ENCODE assay signal across 8 cellular contexts in the genomic region with DNA sequence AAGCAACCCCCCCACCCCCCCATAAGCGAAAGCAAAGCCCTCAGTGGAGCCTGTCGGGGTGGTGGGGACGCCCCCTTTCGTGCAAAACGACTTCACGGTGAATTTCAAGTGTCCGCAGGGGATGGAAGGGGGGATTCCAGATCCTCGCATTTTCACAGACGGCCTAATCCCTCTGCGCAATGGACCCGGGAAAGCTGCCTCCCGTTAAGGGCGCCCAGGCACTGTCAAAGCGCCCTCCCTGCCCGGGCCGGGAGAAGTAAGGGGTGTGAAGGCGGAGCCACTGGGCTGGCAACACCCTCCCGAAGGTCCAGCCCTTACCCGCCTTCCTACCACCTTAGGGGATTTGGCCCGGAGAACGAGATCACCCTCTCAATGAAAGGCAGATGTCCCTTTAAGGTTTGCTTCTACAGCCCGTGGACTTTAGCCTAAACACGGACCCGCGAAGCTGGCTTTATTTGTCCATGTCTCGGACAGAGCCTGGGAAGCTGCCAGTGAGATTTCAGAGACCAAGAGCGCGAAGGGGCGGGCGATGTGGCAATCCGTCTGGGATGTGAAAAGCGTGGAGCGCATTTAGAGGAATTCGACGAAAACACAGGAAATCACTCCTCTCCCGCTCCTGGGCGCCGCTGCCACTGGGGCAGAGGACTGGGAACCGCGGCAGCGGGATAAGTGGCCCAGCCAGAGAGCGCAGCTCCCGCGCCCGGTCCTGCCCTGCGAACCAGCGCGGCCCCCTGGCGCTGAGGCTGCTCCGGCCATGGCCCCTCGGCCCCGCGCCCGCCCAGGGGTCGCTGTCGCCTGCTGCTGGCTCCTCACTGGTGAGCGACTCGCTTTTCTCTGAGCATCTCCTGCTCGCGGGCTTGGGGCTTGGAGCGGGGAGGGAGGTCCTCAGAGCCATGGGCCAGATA. TPM values are rescaled to one million over a fixed set of nuclear protein-coding genes. Genes with fewer than 3 reads are reported as not detected.
A peak's percentile ranks its signal among the peaks of the same experiment; 100 is the strongest.
DNase-seq lines count a peak whose midpoint lies in the region; ATAC-seq and TF ChIP-seq lines count a peak whose summit lies in the region.

ITGA1 (plus strand) TSS at position 317 of the 905 bp plus-strand sequence; CDS start at position 755, 438 bp downstream.
A gene with protein sequence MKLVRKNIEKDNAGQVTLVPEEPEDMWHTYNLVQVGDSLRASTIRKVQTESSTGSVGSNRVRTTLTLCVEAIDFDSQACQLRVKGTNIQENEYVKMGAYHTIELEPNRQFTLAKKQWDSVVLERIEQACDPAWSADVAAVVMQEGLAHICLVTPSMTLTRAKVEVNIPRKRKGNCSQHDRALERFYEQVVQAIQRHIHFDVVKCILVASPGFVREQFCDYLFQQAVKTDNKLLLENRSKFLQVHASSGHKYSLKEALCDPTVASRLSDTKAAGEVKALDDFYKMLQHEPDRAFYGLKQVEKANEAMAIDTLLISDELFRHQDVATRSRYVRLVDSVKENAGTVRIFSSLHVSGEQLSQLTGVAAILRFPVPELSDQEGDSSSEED (plus strand): TSS at position 317 of the 905 bp plus-strand sequence. CDS start 12,479 bp downstream, outside the sequence.

- H3K4me1 ChIP-seq in mononuclear cell (ENCODE audit: insufficient read depth, low read length), result peaks cover 36% of the 10 kb centered on the region

- peak; percentile 62 for ATAC-seq in HG02870 (IDR thresholded peaks at IDR 0.05; ENCODE audit: unreplicated experiment)

- peak; percentile 59 for TF ChIP-seq CTCF in GM13977 (IDR thresholded peaks at IDR 0.05; ENCODE audit: extremely low read depth, insufficient read depth, missing control alignments)

- peak; percentile 57 for DNase-seq in A172 (ENCODE audit: low spot score)
- DNase-seq in GM13977 (ENCODE audit: low spot score), result peak; percentile 69
- DNase-seq in NCI-H226, result peak; percentile 65
- DNase-seq in activated T-cell treated with anti-CD3 and anti-CD28 coated beads for 4 hours, result peak; percentile 23
- DNase-seq in epithelial cell of prostate (ENCODE audit: low read depth, low spot score), result no peak
- DNase-seq in stimulated activated naive CD4-positive, alpha-beta T cell treated with Interleukin-2 at 50 U/mL for 16 hours (lab: John Stamatoyannopoulos, UW), result peak; percentile 64

- no peaks in the 10 kb centered on the region for H3K9me3 ChIP-seq in mononuclear cell (ENCODE audit: low read depth, low read length)

- peaks cover 16% of the 10 kb centered on the region for H3K27me3 ChIP-seq in mononuclear cell (ENCODE audit: insufficient read depth, low read length)

- H3K4me3 ChIP-seq in mononuclear cell (ENCODE audit: low read length), result peak within 1 kb of the TSS; percentile 55

- in situ Hi-C loops in GM13977 (cut with MboI; ENCODE audit: low pct_unique_long_range_greater_than_20kb, low sequenced_read_pairs, unreplicated experiment), result no loop called here

- H3K27ac ChIP-seq in epithelial cell of prostate, result peak within 1 kb of the TSS; percentile 58

RNA-seq across cellular contexts. Expression of gene ITGA1, which starts in this region (rescaled TPM):
- 0.71 and 3.7 TPM in 2 replicates for total RNA-seq in A172 (2014; rRNA removed; shearing (Covaris generic))
- total RNA-seq in mononuclear cell, result 0.84 TPM

RNA-seq across cellular contexts. Expression of the second gene that starts in this region (rescaled TPM):
- 20.8 and 21.7 TPM in 2 replicates for total RNA-seq in A172 (2014; rRNA removed; shearing (Covaris generic))
- 4.2 TPM for total RNA-seq in mononuclear cell
